ENCODE assay signal across 27 cellular contexts in genomic region chr1:69638673-69639072, GRCh38.
"Had no signal": no experiment of that assay in that cellular context is flagged by ENCODE, and none has a peak within 500 bp of the region (broad histone marks: within the 10 kb centered on the region; RNA-seq: fewer than 3 reads in every experiment).

No MANE protein-coding gene starts in this region.

- H3K27me3 ChIP-seq: ascending aorta, cardiac muscle cell had no signal

- ATAC-seq: activated CD8-positive, alpha-beta memory T cell treated with anti-CD3 and anti-CD28 coated beads, Interleukin-2, amount 10 ng/mL, durations not matched to agents 7 days and 5 days; activated CD8-positive, alpha-beta T cell treated with anti-CD3 and anti-CD28 coated beads, Interleukin-2, amount 10 ng/mL, durations not matched to agents 7 days and 5 days; activated naive CD8-positive, alpha-beta T cell treated with anti-CD3 and anti-CD28 coated beads, Interleukin-2, amount 50 U/mL, for 24 hours had no signal

- H3K4me1 ChIP-seq: ascending aorta had no signal

- H3K36me3 ChIP-seq: ascending aorta, cardiac muscle cell had no signal

- H3K4me3 ChIP-seq: ascending aorta, cardiac muscle cell had no signal

- DNase-seq: activated B cell treated with CpG ODN at 0.5 μM for 24 hours; activated CD4-positive, alpha-beta memory T cell treated with anti-CD3 and anti-CD28 coated beads, Interleukin-2, amount 10 ng/mL, durations not matched to agents 7 days and 5 days; activated CD4-positive, alpha-beta T cell treated with anti-CD3 and anti-CD28 coated beads for 4 hours; activated CD4-positive, alpha-beta T cell treated with anti-CD3 and anti-CD28 coated beads, Interleukin-2, amount 10 ng/mL, durations not matched to agents 7 days and 5 days; activated CD4-positive, alpha-beta T cell treated with anti-CD3 and anti-CD28 coated beads, Interleukin-2, amount 50 U/mL, for 48 hours; activated CD4-positive, CD25-positive, alpha-beta regulatory T cell treated with anti-CD3 and anti-CD28 coated beads, Interleukin-2, amount 50 U/mL, for 72 hours; activated CD8-positive, alpha-beta memory T cell treated with anti-CD3 and anti-CD28 coated beads for 24 hours; activated CD8-positive, alpha-beta memory T cell treated with anti-CD3 and anti-CD28 coated beads, Interleukin-2, amount 10 ng/mL, durations not matched to agents 7 days and 5 days; activated CD8-positive, alpha-beta memory T cell treated with anti-CD3 and anti-CD28 coated beads, Interleukin-2, amount 50 U/mL, for 48 hours; activated CD8-positive, alpha-beta T cell treated with anti-CD3 and anti-CD28 coated beads, Interleukin-2, amount 10 ng/mL, durations not matched to agents 7 days and 5 days; activated effector memory CD4-positive, alpha-beta T cell treated with Interleukin-2 at 50 U/mL for 16 hours; activated gamma-delta T cell; activated naive CD4-positive, alpha-beta T cell treated with anti-CD3 and anti-CD28 coated beads, Interleukin-2, amount 10 ng/mL, durations not matched to agents 7 days and 5 days; activated naive CD4-positive, alpha-beta T cell treated with Interleukin-2 at 50 U/mL for 16 hours; activated naive CD8-positive, alpha-beta T cell treated with anti-CD3 and anti-CD28 coated beads, Interleukin-2, amount 10 ng/mL, durations not matched to agents 7 days and 5 days; activated naive CD8-positive, alpha-beta T cell treated with anti-CD3 and anti-CD28 coated beads, Interleukin-2, amount 50 U/mL, for 24 hours; activated T-cell treated with anti-CD3 and anti-CD28 coated beads, Interleukin-2, amount 50 U/mL, for 24 hours; activated T-cell treated with anti-CD3 and anti-CD28 coated beads, Interleukin-2, amount 50 U/mL, for 48 hours; amygdala; anterior cingulate cortex; caudate nucleus; cerebellar nuclear complex; T-helper 2 cell; T-helper 9 cell had no signal

- H3K27ac ChIP-seq: ascending aorta, cardiac muscle cell, VCaP had no signal
